8 cellular contexts compared by ENCODE assay signal in genomic region chr11:119726585-119727522, GRCh38. TPM values are rescaled to one million over a fixed set of nuclear protein-coding genes. Genes with fewer than 3 reads are reported as not detected.
DNase-seq lines count a peak whose midpoint lies in the region; ATAC-seq and TF ChIP-seq lines count a peak whose summit lies in the region.

No MANE protein-coding gene starts in this region.

- TF ChIP-seq CTCF in PC-9 (conservative IDR thresholded peaks at IDR 0.05): no peak
- TF ChIP-seq CTCF in esophagus squamous epithelium (IDR thresholded peaks at IDR 0.05): no peak
- TF ChIP-seq CTCF in progenitor cell of endocrine pancreas (IDR thresholded peaks at IDR 0.05; ENCODE audit: unreplicated experiment): no peak

- intact Hi-C loops in PC-9 (cut with micrococcal nuclease; ENCODE audit: unreplicated experiment) (loop anchor here (5.0 kb wide), 1 partner anchor 45 kb away; no protein-coding TSS in a partner anchor), esophagus squamous epithelium (cut with DNase I) (loop anchor here (5.0 kb wide), 1 partner anchor 45 kb away; no protein-coding TSS in a partner anchor)

- ATAC-seq in HG03521 (IDR thresholded peaks at IDR 0.05; ENCODE audit: unreplicated experiment): no peak
- ATAC-seq in HG03280 (IDR thresholded peaks at IDR 0.05; ENCODE audit: unreplicated experiment): no peak

- DNase-seq in PC-9 (no peak), esophagus squamous epithelium (lab: John Stamatoyannopoulos, UW) (no peak), progenitor cell of endocrine pancreas (ENCODE audit: low spot score, unreplicated experiment) (no peak), DMS153 (lab: John Stamatoyannopoulos, UW) (no peak)
- DNase-seq in stimulated activated naive CD4-positive, alpha-beta T cell (lab: John Stamatoyannopoulos, UW): no peak

- H2AFZ ChIP-seq in PC-9: peak overlapping the region; percentile 80; the same call in 1 of the 2 replicates

- H3K4me3 ChIP-seq in PC-9 (peak overlapping the region; percentile 93), esophagus squamous epithelium (peak overlapping the region; percentile 68 to 95 (median 86))

- no peak for TF ChIP-seq POLR2A in esophagus squamous epithelium (IDR thresholded peaks at IDR 0.05)

- peaks cover 20% of the 10 kb centered on the region for H3K27me3 Mint-ChIP-seq in progenitor cell of endocrine pancreas

- peak overlapping the region; percentile 95 for H3K4me2 ChIP-seq in PC-9

- H3K9me3 ChIP-seq in ES-I3 (ENCODE audit: control insufficient read depth, insufficient read depth, low read length): no peaks in the 10 kb centered on the region
- no peaks in the 10 kb centered on the region for H3K9me3 ChIP-seq in PC-9 (ENCODE audit: insufficient read depth, low read depth)
- H3K9me3 ChIP-seq in esophagus squamous epithelium: no peaks in the 10 kb centered on the region

- POLR2A ChIA-PET in PC-9 (lab: Charles Lee; ENCODE audit: unreplicated experiment): no interaction called here

- no TSS peak for BruUV-seq in PC-9 (replicated peaks; lab: Mats Ljungman, UMichigan)

- peaks cover 6% of the 10 kb centered on the region for H4K20me1 ChIP-seq in PC-9 (ENCODE audit: insufficient read depth)

- H3K27ac ChIP-seq in PC-9: no peak overlapping the region
- H3K27ac ChIP-seq in esophagus squamous epithelium: peak overlapping the region; percentile 93 to 98 (median 98)

- peak overlapping the region; percentile 94 for H3K9ac ChIP-seq in ES-I3 (ENCODE audit: low read depth, low read length)

- WGBS in esophagus squamous epithelium, 2 donors: 11 to 17% methylated on average over 13 to 16 of the region's 21 CpGs

- peaks cover 1% of the 10 kb centered on the region for H3K36me3 Mint-ChIP-seq in progenitor cell of endocrine pancreas (ENCODE audit: insufficient read depth)

- H3K9me3 Mint-ChIP-seq in progenitor cell of endocrine pancreas (ENCODE audit: low read depth): no peaks in the 10 kb centered on the region

- H3F3A ChIP-seq in PC-9 (ENCODE audit: insufficient read depth, low read depth): no peaks in the 10 kb centered on the region

- H3K36me3 ChIP-seq in ES-I3 (ENCODE audit: insufficient read depth, low read length): no peaks in the 10 kb centered on the region
- H3K36me3 ChIP-seq in PC-9 (ENCODE audit: low read depth): no peaks in the 10 kb centered on the region
- H3K36me3 ChIP-seq in esophagus squamous epithelium: peaks cover 0 to 7% (median 4%) of the 10 kb centered on the region in 3 donors

- peaks cover 27% of the 10 kb centered on the region for H3K4me1 Mint-ChIP-seq in progenitor cell of endocrine pancreas (ENCODE audit: low read depth)

- peak overlapping the region; percentile 96 for H3K4me3 Mint-ChIP-seq in progenitor cell of endocrine pancreas (ENCODE audit: low read depth)

- CTCF ChIA-PET in PC-9 (lab: Charles Lee): interaction anchor here (0.7 kb wide), 1 partner anchor 409 kb away, joined by 8 read pairs; no protein-coding TSS in a partner anchor

- peaks cover 43% of the 10 kb centered on the region for H3K4me1 ChIP-seq in ES-I3 (ENCODE audit: insufficient read depth, low read length)
- H3K4me1 ChIP-seq in PC-9 (replicated peaks; ENCODE audit: insufficient read depth): peaks cover 26% of the 10 kb centered on the region
- peaks cover 27 to 79% (median 35%) of the 10 kb centered on the region in 3 donors for H3K4me1 ChIP-seq in esophagus squamous epithelium

- H3K79me2 ChIP-seq in PC-9 (ENCODE audit: low read depth): peaks cover 42% of the 10 kb centered on the region

- H3K27ac Mint-ChIP-seq in progenitor cell of endocrine pancreas: peak overlapping the region; percentile 37

- no peaks in the 10 kb centered on the region for H3K9me2 ChIP-seq in PC-9 (ENCODE audit: insufficient read depth)

- no peaks in the 10 kb centered on the region for H3K27me3 ChIP-seq in PC-9 (ENCODE audit: insufficient read depth, low read depth)
- H3K27me3 ChIP-seq in esophagus squamous epithelium: no peaks in the 10 kb centered on the region

RNA-seq across cellular contexts. Expression of gene NECTIN1, which starts 2.1 kb away (rescaled TPM):
- total RNA-seq in PC-9 (2021) (17.6 and 21.5 TPM in 2 replicates), esophagus squamous epithelium (100 to 1,000 TPM in 2 of 4 donors, 10 to 100 TPM in 2; 72.5 to 163 (median 117) TPM), progenitor cell of endocrine pancreas (42.1 and 44.8 TPM in 2 replicates)
